18 cellular contexts compared by ENCODE assay signal in genomic region chr11:110878513-110878912, GRCh38.
A peak's percentile ranks its signal among the peaks of the same experiment; 100 is the strongest.
DNase-seq lines count a peak whose midpoint lies in the region; FAIRE-seq and TF ChIP-seq lines count a peak whose summit lies in the region.
"Had no signal": no experiment of that assay in that cellular context is flagged by ENCODE, and none has a peak within 500 bp of the region (broad histone marks: within the 10 kb centered on the region; RNA-seq: fewer than 3 reads in every experiment).

No MANE protein-coding gene starts in this region.

- H3K36me3 ChIP-seq in PC-9 (ENCODE audit: low read depth), result no peaks in the 10 kb centered on the region
- H3K36me3 ChIP-seq: Peyer's patch had no signal

- H3K27ac ChIP-seq in PC-9, result no peak overlapping the region
- H3K27ac ChIP-seq: HL-60, Peyer's patch had no signal

- H2AFZ ChIP-seq in PC-9, result no peak overlapping the region

- no peak overlapping the region for H3K4me3 ChIP-seq in PC-9
- H3K4me3 ChIP-seq: K562, Peyer's patch had no signal

- DNase-seq in amniotic epithelial cell (ENCODE audit: low read depth), result peak; percentile 83
- DNase-seq in fibroblast of gingiva (ENCODE audit: low read depth), result peak; percentile 15
- peak; percentile 45 for DNase-seq in myocyte (ENCODE audit: low read depth)
- no peak for DNase-seq in LoVo (ENCODE audit: low spot score)
- no peak for DNase-seq in PC-9
- no peak for DNase-seq in GM12892 (ENCODE audit: insufficient read length)
- no peak for DNase-seq in NCI-H2227 treated with DMSO at 0.1 percent for 48 hours (lab: John Stamatoyannopoulos, UW)
- DNase-seq: CD8-positive, alpha-beta T cell; GF-D8; GOT3; NCI-H1092 treated with DMSO at 0.1 percent for 48 hours; NCI-H1694; NCI-H2107; NCI-H69; Peyer's patch; SHP77 treated with DMSO at 0.1 percent for 48 hours had no signal

- TF ChIP-seq POLR2A in GM12892 (IDR thresholded peaks at IDR 0.05; ENCODE audit: low read depth, low read length), result no peak

- no peak overlapping the region for H3K4me2 ChIP-seq in PC-9

- no peaks in the 10 kb centered on the region for H3K9me3 ChIP-seq in PC-9 (ENCODE audit: insufficient read depth, low read depth)
- H3K9me3 ChIP-seq: Peyer's patch had no signal

- no peaks in the 10 kb centered on the region for H3K4me1 ChIP-seq in PC-9 (replicated peaks; ENCODE audit: insufficient read depth)
- H3K4me1 ChIP-seq: Peyer's patch had no signal

- no peaks in the 10 kb centered on the region for H3K9me2 ChIP-seq in PC-9 (ENCODE audit: insufficient read depth)

- H3F3A ChIP-seq in PC-9 (ENCODE audit: insufficient read depth, low read depth), result no peaks in the 10 kb centered on the region

- no peaks in the 10 kb centered on the region for H3K79me2 ChIP-seq in PC-9 (ENCODE audit: low read depth)

- no peaks in the 10 kb centered on the region for H4K20me1 ChIP-seq in PC-9 (ENCODE audit: insufficient read depth)

- no peaks in the 10 kb centered on the region for H3K27me3 ChIP-seq in PC-9 (ENCODE audit: insufficient read depth, low read depth)
- H3K27me3 ChIP-seq: Peyer's patch had no signal

- BruUV-seq in PC-9 (replicated peaks; lab: Mats Ljungman, UMichigan), result no TSS peak

- no peak for TF ChIP-seq CTCF in PC-9 (conservative IDR thresholded peaks at IDR 0.05)

- FAIRE-seq in GM12892 (lab: Jason Lieb, UNC), result no peak
- FAIRE-seq: K562 had no signal

- POLR2A ChIA-PET in PC-9 (lab: Charles Lee; ENCODE audit: unreplicated experiment), result no interaction called here

- CTCF ChIA-PET in PC-9 (lab: Charles Lee), result interaction anchor here (0.6 kb wide), 1 partner anchor 788 kb away, joined by 4 read pairs; no protein-coding TSS in a partner anchor

- intact Hi-C loops in PC-9 (cut with micrococcal nuclease; ENCODE audit: unreplicated experiment), result no loop called here

Comparison
In these comparisons a context has a peak if more than half of its experiments do, and no peak if none do; other contexts are left out.
1. DNase-seq: peak in amniotic epithelial cell (single experiment), fibroblast of gingiva (single experiment) and myocyte (single experiment); none in LoVo (single experiment), PC-9 (0 of 2), GM12892 (single experiment) and NCI-H2227 treated with DMSO at 0.1 percent for 48 hours (single experiment).